Comparison of ENCODE assay signal across 37 cellular contexts in genomic region chr20:31490752-31491151, GRCh38. TPM values are rescaled to one million over a fixed set of nuclear protein-coding genes. Genes with fewer than 3 reads are reported as not detected.
"Had no signal": no experiment of that assay in that cellular context is flagged by ENCODE, and none has a peak within 500 bp of the region (broad histone marks: within the 10 kb centered on the region; RNA-seq: fewer than 3 reads in every experiment).

No MANE protein-coding gene starts in this region.

- DNase-seq: Karpas-422, Kasumi-1, MG63, MM.1S, MV-4-11, NCI-H1048, NCI-H1092, NCI-H1092 treated with DMSO at 0.1 percent for 48 hours, NCI-H1105, NCI-H1105 treated with DMSO at 0.1 percent for 48 hours, NCI-H1417, NCI-H1417 treated with DMSO at 0.1 percent for 48 hours, NCI-H1436, NCI-H1436 treated with DMSO at 0.1 percent for 48 hours, NCI-H146, NCI-H1694, NCI-H1694 treated with DMSO at 0.1 percent for 48 hours, NCI-H187, NCI-H187 treated with DMSO at 0.1 percent for 48 hours, NCI-H1930, NCI-H2029, NCI-H2029 treated with DMSO at 0.1 percent for 48 hours, NCI-H2081, NCI-H2081 treated with DMSO at 0.1 percent for 48 hours, NCI-H2107, NCI-H2171, NCI-H2171 treated with DMSO at 0.1 percent for 48 hours, NCI-H2227 treated with DMSO at 0.1 percent for 48 hours, NCI-H226, NCI-H345, NCI-H446, NCI-H446 treated with DMSO at 0.1 percent for 48 hours, NCI-H510A had no signal

RNA-seq across cellular contexts. Expression of gene REM1, which starts 15.7 kb away (rescaled TPM):
- total RNA-seq: LHCN-M2, M059J, MCF 10A, NCI-H460 had no signal

RNA-seq across cellular contexts. Expression of gene DEFB124, which starts 15.8 kb away (rescaled TPM):
- total RNA-seq: LHCN-M2, M059J, MCF 10A, NCI-H460 had no signal

RNA-seq across cellular contexts. Expression of gene DEFB123, which starts 50.3 kb away (rescaled TPM):
- total RNA-seq: LHCN-M2, M059J, MCF 10A, NCI-H460 had no signal
